ENCODE assay signal across 29 cellular contexts in genomic region chr2:225290723-225291400, GRCh38.
"Had no signal": no experiment of that assay in that cellular context is flagged by ENCODE, and none has a peak within 500 bp of the region (broad histone marks: within the 10 kb centered on the region; RNA-seq: fewer than 3 reads in every experiment).

No MANE protein-coding gene starts in this region.

- DNase-seq: activated CD4-positive, alpha-beta T cell treated with anti-CD3 and anti-CD28 coated beads for 1 hour; activated CD4-positive, alpha-beta T cell treated with anti-CD3 and anti-CD28 coated beads for 48 hours; activated CD4-positive, alpha-beta T cell treated with anti-CD3 and anti-CD28 coated beads, Interleukin-2, amount 50 U/mL, for 1 hour; activated CD4-positive, alpha-beta T cell treated with anti-CD3 and anti-CD28 coated beads, Interleukin-2, amount 50 U/mL, for 48 hours; activated CD8-positive, alpha-beta memory T cell treated with anti-CD3 and anti-CD28 coated beads for 24 hours; activated CD8-positive, alpha-beta T cell treated with anti-CD3 and anti-CD28 coated beads for 36 hours; activated effector memory CD4-positive, alpha-beta T cell treated with Interleukin-2 at 50 U/mL for 16 hours; activated naive CD4-positive, alpha-beta T cell treated with anti-CD3 and anti-CD28 coated beads for 36 hours; activated naive CD8-positive, alpha-beta T cell treated with anti-CD3 and anti-CD28 coated beads for 36 hours; activated naive CD8-positive, alpha-beta T cell treated with anti-CD3 and anti-CD28 coated beads, Interleukin-2, amount 50 U/mL, for 24 hours; activated T-cell treated with anti-CD3 and anti-CD28 coated beads, Interleukin-2, amount 50 U/mL, for 4 hours; adrenal gland; amygdala; central memory CD4-positive, alpha-beta T cell; cerebellar nuclear complex; colonic mucosa; effector memory CD4-positive, alpha-beta T cell; endodermal cell; glutamatergic neuron; heart left ventricle; T-helper 2 cell had no signal

- H3K27me3 ChIP-seq: adrenal gland, ascending aorta, breast epithelium, cardiac muscle cell, colonic mucosa, heart left ventricle, hepatocyte had no signal

- H3K4me3 ChIP-seq: adrenal gland, ascending aorta, breast epithelium, cardiac muscle cell, colonic mucosa, heart left ventricle, hepatocyte had no signal

- H3K27ac ChIP-seq: adrenal gland, ascending aorta, breast epithelium, cardiac muscle cell, colonic mucosa, heart left ventricle, hepatocyte, VCaP had no signal

- ATAC-seq: activated CD8-positive, alpha-beta T cell treated with anti-CD3 and anti-CD28 coated beads for 36 hours; activated naive CD8-positive, alpha-beta T cell treated with anti-CD3 and anti-CD28 coated beads, Interleukin-2, amount 50 U/mL, for 24 hours; activated T-cell treated with anti-CD3 and anti-CD28 coated beads, Interleukin-2, amount 50 U/mL, for 4 hours; activated T-helper 17 cell treated with anti-CD3 and anti-CD28 coated beads, Interleukin-2, amount 50 U/mL, for 72 hours; esophagus mucosa; heart left ventricle; WTC11 had no signal
